In genomic region chr9:121253821-121254471, GRCh38 we compare ENCODE assay signal across 1 cellular context.
TF ChIP-seq lines count a peak whose summit lies in the region.

No MANE protein-coding gene starts in this region.

TF ChIP-seq in HepG2, 621 proteins besides CTCF, POLR2A, EP300 and RAD21:
- TF ChIP-seq NFKBIZ (CRISPR knock-in tag; IDR thresholded peaks at IDR 0.05) (no peak), ZNF3 (CRISPR knock-in tag; IDR thresholded peaks at IDR 0.05) (no peak), ZFP36L1 (CRISPR knock-in tag; IDR thresholded peaks at IDR 0.05) (no peak), CENPT (CRISPR knock-in tag; IDR thresholded peaks at IDR 0.05; ENCODE audit: low read depth) (no peak), E2F1 (CRISPR knock-in tag; IDR thresholded peaks at IDR 0.05) (no peak), ZNF761 (CRISPR knock-in tag; conservative IDR thresholded peaks at IDR 0.05) (no peak), ZMAT3 (CRISPR knock-in tag; conservative IDR thresholded peaks at IDR 0.05) (no peak), ELK4 (CRISPR knock-in tag; IDR thresholded peaks at IDR 0.05; ENCODE audit: borderline replicate concordance) (no peak), KDM2A (CRISPR knock-in tag; IDR thresholded peaks at IDR 0.05; ENCODE audit: borderline replicate concordance, low read depth) (no peak), ZSCAN9 (CRISPR knock-in tag; IDR thresholded peaks at IDR 0.05; ENCODE audit: borderline replicate concordance) (no peak), ZNF883 (CRISPR knock-in tag; IDR thresholded peaks at IDR 0.05; ENCODE audit: not compliant biosample characterization) (no peak), KDM3A (CRISPR knock-in tag; IDR thresholded peaks at IDR 0.05; ENCODE audit: low read depth) (no peak), ZNF136 (CRISPR knock-in tag; IDR thresholded peaks at IDR 0.05; ENCODE audit: low read depth) (no peak), ZNF20 (CRISPR knock-in tag; IDR thresholded peaks at IDR 0.05) (no peak), NR2F1 (CRISPR knock-in tag; IDR thresholded peaks at IDR 0.05) (no peak), TFAP4 (IDR thresholded peaks at IDR 0.05; ENCODE audit: borderline replicate concordance, low read depth) (no peak)
